ENCODE assay signal across 9 cellular contexts in genomic region chr20:18794428-18794787, GRCh38. TPM values are rescaled to one million over a fixed set of nuclear protein-coding genes. Genes with fewer than 3 reads are reported as not detected.
DNase-seq lines count a peak whose midpoint lies in the region; ATAC-seq, FAIRE-seq and TF ChIP-seq lines count a peak whose summit lies in the region.
"Had no signal": no experiment of that assay in that cellular context is flagged by ENCODE, and none has a peak within 500 bp of the region (broad histone marks: within the 10 kb centered on the region; RNA-seq: fewer than 3 reads in every experiment).

No MANE protein-coding gene starts in this region.

- H3K9me3 ChIP-seq in hepatocyte (ENCODE audit: low read depth) (no peaks in the 10 kb centered on the region), small intestine (ENCODE audit: control insufficient read depth, low read depth) (no peaks in the 10 kb centered on the region)

- H3K4me1 ChIP-seq in hepatocyte (ENCODE audit: insufficient read depth) (peaks cover 7% of the 10 kb centered on the region), small intestine (ENCODE audit: control insufficient read depth in 2 of 2, insufficient read depth in 1 of 2, low read depth in 1 of 2, low read length in 1 of 2) (peaks cover 0 to 3% of the 10 kb centered on the region in 2 donors)

- no peaks in the 10 kb centered on the region for H4K20me1 ChIP-seq in hepatocyte (ENCODE audit: insufficient read depth, poor library complexity, severe bottlenecking)

- POLR2A ChIA-PET in WTC11 (lab: Charles Lee), result no interaction called here

- H3K79me2 ChIP-seq in hepatocyte, result no peaks in the 10 kb centered on the region

- H3K4me3 ChIP-seq in H7 (ENCODE audit: insufficient read depth, low read depth, low read length), result peak overlapping the region; percentile 61
- H3K4me3 ChIP-seq in hepatocyte, result peak overlapping the region; percentile 77
- H3K4me3 ChIP-seq in small intestine (ENCODE audit: low read depth in 1 of 2, low read length in 2 of 2), result peak overlapping the region; percentile 53 to 70

- peak overlapping the region; percentile 85 for H3K4me3 Mint-ChIP-seq in WTC11

- H3K27me3 Mint-ChIP-seq in WTC11 (ENCODE audit: low read depth), result peaks cover 45% of the 10 kb centered on the region

- in situ Hi-C loops in GM13976 (cut with MboI; ENCODE audit: low sequenced_read_pairs, unreplicated experiment), result no loop called here

- H3K9me3 Mint-ChIP-seq in WTC11, result peaks cover 24% of the 10 kb centered on the region

- peak overlapping the region; percentile 85 for H3K27ac Mint-ChIP-seq in WTC11

- CTCF ChIA-PET in WTC11 (lab: Charles Lee), result interaction anchor here (1.1 to 1.4 kb wide), 2 partner anchors 81 to 162 kb away, joined by 4 read pairs; no protein-coding TSS in a partner anchor

- H3K4me1 Mint-ChIP-seq in WTC11, result peaks cover 3% of the 10 kb centered on the region; the same call in 1 of the 2 replicates

- TF ChIP-seq CTCF in WTC11 (IDR thresholded peaks at IDR 0.05) (no peak), hepatocyte (IDR thresholded peaks at IDR 0.05; ENCODE audit: poor library complexity) (no peak), GM13976 (IDR thresholded peaks at IDR 0.05; ENCODE audit: borderline replicate concordance, control extremely low read depth, extremely low read depth, insufficient read depth, missing control alignments) (no peak)

- DNase-seq in H7 (no peak), WTC11 (ENCODE audit: low spot score) (no peak), hepatocyte (ENCODE audit: low spot score) (no peak), small intestine (no peak), COR-L47 (lab: John Stamatoyannopoulos, UW) (no peak), GM13976 (ENCODE audit: low spot score) (no peak), Kasumi-1 (lab: John Stamatoyannopoulos, UW) (no peak)

- peak overlapping the region; percentile 89 for H3K4me2 ChIP-seq in hepatocyte

- H3K36me3 ChIP-seq in H7 (replicated peaks; ENCODE audit: control insufficient read depth, insufficient read depth, low read length) (no peaks in the 10 kb centered on the region), hepatocyte (replicated peaks; ENCODE audit: insufficient read depth, low read depth) (no peaks in the 10 kb centered on the region), small intestine (ENCODE audit: control insufficient read depth in 2 of 2, insufficient read depth in 2 of 2, low read length in 2 of 2) (no peaks in the 10 kb centered on the region)

- no peaks in the 10 kb centered on the region; the same call in 1 of the 2 replicates for H3K27me3 ChIP-seq in H7 (ENCODE audit: control insufficient read depth, insufficient read depth, low read length)
- H3K27me3 ChIP-seq in hepatocyte, result peaks cover 7% of the 10 kb centered on the region
- peaks cover 0 to 4% of the 10 kb centered on the region in 2 donors for H3K27me3 ChIP-seq in small intestine (ENCODE audit: control insufficient read depth in 2 of 2, insufficient read depth in 2 of 2, low read length in 2 of 2)

- no peak for FAIRE-seq in small intestine (lab: Jason Lieb, UNC)

- ATAC-seq in WTC11 (no peak), HG03039 (IDR thresholded peaks at IDR 0.05; ENCODE audit: unreplicated experiment) (no peak)

- H2AFZ ChIP-seq in hepatocyte, result peak overlapping the region; percentile 89

- H3K9me2 ChIP-seq in hepatocyte (replicated peaks; ENCODE audit: insufficient read depth), result no peaks in the 10 kb centered on the region

- no peaks in the 10 kb centered on the region for H3K36me3 Mint-ChIP-seq in WTC11

- WGBS in hepatocyte (ENCODE audit: low lambda C conversion rate, missing lambda C conversion rate), result 80% methylated on average over 3 of the region's 3 CpGs
- WGBS in small intestine, 3 donors, result 51 to 70% (median 56%) methylated on average over 3 of the region's 3 CpGs

- H3K27ac ChIP-seq in hepatocyte (peak overlapping the region; percentile 86), small intestine (ENCODE audit: low read depth in 1 of 2, low read length in 1 of 2) (peak overlapping the region in 1 of 2 donors; percentile 94)

TF ChIP-seq in WTC11, 78 proteins besides CTCF, POLR2A, EP300 and RAD21:
- TF ChIP-seq SP1 (CRISPR knock-in tag; conservative IDR thresholded peaks at IDR 0.05) (0 out of 2 replicates have a peak, but pooled peaks have one; percentile 2), ATF3 (CRISPR knock-in tag; conservative IDR thresholded peaks at IDR 0.05) (no peak)

RNA-seq across cellular contexts. Expression of gene SCP2D1, which starts 19.2 kb away (rescaled TPM):
- total RNA-seq in H7 (2014; rRNA removed; shearing (Covaris generic)), result not detected in 2 replicates
- total RNA-seq in WTC11 (2021), result not detected in 3 replicates
- not detected in 2 replicates for total RNA-seq in hepatocyte
- polyA plus RNA-seq in hepatocyte, result not detected in 2 replicates
- not detected for polyA plus RNA-seq in small intestine
- total RNA-seq: pulmonary artery endothelial cell had no signal
